ENCODE assay signal across 1 cellular context in genomic region chr16:30145692-30146091, GRCh38.
A peak's percentile ranks its signal among the peaks of the same experiment; 100 is the strongest.
TF ChIP-seq lines count a peak whose summit lies in the region.

No MANE protein-coding gene starts in this region.

TF ChIP-seq in HepG2, 621 proteins besides CTCF, POLR2A, EP300 and RAD21:
- peak; percentile 56 for TF ChIP-seq ATF7 (IDR thresholded peaks at IDR 0.05)
- TF ChIP-seq ATF7 (CRISPR knock-in tag; IDR thresholded peaks at IDR 0.05) = no peak
- no peak for TF ChIP-seq HOXA3 (CRISPR knock-in tag; IDR thresholded peaks at IDR 0.05)
- peak; percentile 47; the same call in 1 of the 2 replicates for TF ChIP-seq CREB1 (IDR thresholded peaks at IDR 0.05)
- TF ChIP-seq CREB1 (CRISPR knock-in tag; IDR thresholded peaks at IDR 0.05) = no peak
- TF ChIP-seq ZNF260 (CRISPR knock-in tag; IDR thresholded peaks at IDR 0.05; ENCODE audit: borderline replicate concordance, low read depth) = no peak
- no peak for TF ChIP-seq ZNF891 (CRISPR knock-in tag; IDR thresholded peaks at IDR 0.05)
